26 cellular contexts compared by ENCODE assay signal in the genomic region with DNA sequence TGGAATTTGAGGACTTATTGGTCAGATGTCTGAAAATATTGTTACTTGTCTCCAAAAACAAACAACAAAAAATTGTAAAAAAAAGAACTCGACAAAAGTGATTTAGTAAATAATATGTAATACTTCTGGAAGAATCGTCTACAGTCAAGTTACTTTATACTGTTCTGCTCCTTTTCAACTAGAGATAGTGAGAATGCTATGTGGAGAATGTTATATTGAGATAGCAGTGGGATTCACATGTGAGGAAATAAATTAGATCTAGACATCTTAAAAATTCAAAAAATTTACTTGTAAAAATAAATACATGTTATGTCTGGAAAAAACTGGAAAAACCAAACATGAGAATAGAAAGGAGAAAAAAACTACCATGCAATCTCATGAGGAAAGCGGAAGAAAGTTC.
DNase-seq lines count a peak whose midpoint lies in the region; ATAC-seq, FAIRE-seq and TF ChIP-seq lines count a peak whose summit lies in the region.
"Had no signal": no experiment of that assay in that cellular context is flagged by ENCODE, and none has a peak within 500 bp of the region (broad histone marks: within the 10 kb centered on the region; RNA-seq: fewer than 3 reads in every experiment).

No MANE protein-coding gene starts in this region.

- H3K36me3 ChIP-seq in SK-N-SH (replicated peaks in 1 of 2; ENCODE audit: control insufficient read depth in 1 of 2, insufficient read depth in 2 of 2, low read length in 1 of 2), result no peaks in the 10 kb centered on the region
- H3K36me3 ChIP-seq in vagina, result peaks cover 0 to 42% of the 10 kb centered on the region in 2 donors

- no peaks in the 10 kb centered on the region for H3K9me3 Mint-ChIP-seq in mesothelial cell of epicardium
- H3K9me3 Mint-ChIP-seq in activated T-helper 2 cell treated with anti-CD3 and anti-CD28 coated beads, Interferon-gamma antibody, Interleukin-2, Interleukin-4, amounts not matched to agents 10 μg/mL and 5 μg/mL and 100 μg/mL, durations not matched to agents 14 hours and 24 hours and 36 hours, result no peaks in the 10 kb centered on the region
- H3K9me3 Mint-ChIP-seq: CD4-positive, CD25-positive, alpha-beta regulatory T cell; CD8-positive, alpha-beta T cell had no signal

- no peak overlapping the region for H3K4me2 ChIP-seq in SK-N-SH
- H3K4me2 ChIP-seq: BLaER1 had no signal

- TF ChIP-seq POLR2A in vagina (IDR thresholded peaks at IDR 0.05), result no peak

- no peaks in the 10 kb centered on the region for H3K27me3 Mint-ChIP-seq in mesothelial cell of epicardium (ENCODE audit: low read depth)
- H3K27me3 Mint-ChIP-seq in activated T-helper 2 cell treated with anti-CD3 and anti-CD28 coated beads, Interferon-gamma antibody, Interleukin-2, Interleukin-4, amounts not matched to agents 10 μg/mL and 5 μg/mL and 100 μg/mL, durations not matched to agents 14 hours and 24 hours and 36 hours (ENCODE audit: low read depth), result no peaks in the 10 kb centered on the region
- H3K27me3 Mint-ChIP-seq: B cell; CD4-positive, CD25-positive, alpha-beta regulatory T cell had no signal

- intact Hi-C loops in activated T-helper 2 cell treated with anti-CD3 and anti-CD28 coated beads, Interferon-gamma antibody, Interleukin-2, Interleukin-4, amounts not matched to agents 10 μg/mL and 5 μg/mL and 100 μg/mL, durations not matched to agents 14 hours and 24 hours and 36 hours (cut with micrococcal nuclease), result no loop called here
- intact Hi-C loops in vagina (cut with DNase I), result no loop called here

- H3K27ac Mint-ChIP-seq in mesothelial cell of epicardium, result peak overlapping the region; percentile 94
- no peak overlapping the region for H3K27ac Mint-ChIP-seq in activated T-helper 2 cell treated with anti-CD3 and anti-CD28 coated beads, Interferon-gamma antibody, Interleukin-2, Interleukin-4, amounts not matched to agents 10 μg/mL and 5 μg/mL and 100 μg/mL, durations not matched to agents 14 hours and 24 hours and 36 hours
- H3K27ac Mint-ChIP-seq: B cell; CD4-positive, CD25-positive, alpha-beta regulatory T cell; CD8-positive, alpha-beta T cell had no signal

- H3K4me3 ChIP-seq in SK-N-SH (ENCODE audit: low read depth in 2 of 2, low read length in 1 of 2), result no peak overlapping the region
- H3K4me3 ChIP-seq in vagina, result no peak overlapping the region
- H3K4me3 ChIP-seq: BLaER1, GM12878, GM23248 had no signal

- H3K27ac ChIP-seq in SK-N-SH (ENCODE audit: low read depth in 2 of 2, low read length in 1 of 2), result no peak overlapping the region
- no peak overlapping the region for H3K27ac ChIP-seq in vagina
- H3K27ac ChIP-seq: 22Rv1, BLaER1, C4-2B, GM23248 had no signal

- no peaks in the 10 kb centered on the region for H3K9me2 ChIP-seq in SK-N-SH

- no peak overlapping the region for H3K4me3 Mint-ChIP-seq in mesothelial cell of epicardium
- no peak overlapping the region for H3K4me3 Mint-ChIP-seq in activated T-helper 2 cell treated with anti-CD3 and anti-CD28 coated beads, Interferon-gamma antibody, Interleukin-2, Interleukin-4, amounts not matched to agents 10 μg/mL and 5 μg/mL and 100 μg/mL, durations not matched to agents 14 hours and 24 hours and 36 hours (ENCODE audit: low read depth)
- H3K4me3 Mint-ChIP-seq: B cell; CD4-positive, CD25-positive, alpha-beta regulatory T cell; CD8-positive, alpha-beta T cell had no signal

- H4K20me1 ChIP-seq in SK-N-SH (ENCODE audit: insufficient read depth), result no peaks in the 10 kb centered on the region
- H4K20me1 ChIP-seq: BLaER1 had no signal

- no peak overlapping the region for H3K9ac ChIP-seq in SK-N-SH
- H3K9ac ChIP-seq: BLaER1, GM23248 had no signal

- WGBS in SK-N-SH (ENCODE audit: low lambda C conversion rate), result 90% methylated on average over 3 of the region's 3 CpGs

- H3F3A ChIP-seq in SK-N-SH (replicated peaks; ENCODE audit: insufficient read depth), result no peaks in the 10 kb centered on the region

- ATAC-seq in SK-N-SH treated with all-trans-retinoic acid at 6 μM for 48 hours, result no peak
- ATAC-seq: CD8-positive, alpha-beta T cell; GM12878 had no signal

- TF ChIP-seq RAD21 in SK-N-SH (IDR thresholded peaks at IDR 0.05; ENCODE audit: low read length), result no peak

- H2AFZ ChIP-seq in SK-N-SH (ENCODE audit: low read depth), result no peak overlapping the region
- H2AFZ ChIP-seq: GM23248 had no signal

- POLR2A ChIA-PET in SK-N-SH (lab: Yijun Ruan, JAX), result no interaction called here

- no peak for TF ChIP-seq CTCF in SK-N-SH (IDR thresholded peaks at IDR 0.05)
- TF ChIP-seq CTCF in mesothelial cell of epicardium (IDR thresholded peaks at IDR 0.05; ENCODE audit: unreplicated experiment), result no peak
- no peak for TF ChIP-seq CTCF in vagina (IDR thresholded peaks at IDR 0.05)

- H3K9me3 ChIP-seq in SK-N-SH (no peaks in the 10 kb centered on the region), vagina (no peaks in the 10 kb centered on the region)
- H3K9me3 ChIP-seq: BLaER1, Caco-2 had no signal

- H3K36me3 Mint-ChIP-seq in mesothelial cell of epicardium, result peaks cover 15% of the 10 kb centered on the region
- peaks cover 61% of the 10 kb centered on the region for H3K36me3 Mint-ChIP-seq in activated T-helper 2 cell treated with anti-CD3 and anti-CD28 coated beads, Interferon-gamma antibody, Interleukin-2, Interleukin-4, amounts not matched to agents 10 μg/mL and 5 μg/mL and 100 μg/mL, durations not matched to agents 14 hours and 24 hours and 36 hours (ENCODE audit: low read depth)

- H3K4me1 Mint-ChIP-seq in mesothelial cell of epicardium, result peaks cover 11% of the 10 kb centered on the region
- peaks cover 2% of the 10 kb centered on the region for H3K4me1 Mint-ChIP-seq in activated T-helper 2 cell treated with anti-CD3 and anti-CD28 coated beads, Interferon-gamma antibody, Interleukin-2, Interleukin-4, amounts not matched to agents 10 μg/mL and 5 μg/mL and 100 μg/mL, durations not matched to agents 14 hours and 24 hours and 36 hours (ENCODE audit: low read depth)

- CTCF ChIA-PET in SK-N-SH (lab: Yijun Ruan, JAX), result interaction anchor here (1.3 kb wide), 1 partner anchor 80 kb away, joined by 3 read pairs; no protein-coding TSS in a partner anchor

- no peak for TF ChIP-seq EP300 in SK-N-SH (IDR thresholded peaks at IDR 0.05; ENCODE audit: borderline replicate concordance in 1 of 2, low read depth in 1 of 2, low read length in 1 of 2)

- no peak for DNase-seq in SK-N-SH
- DNase-seq in amniotic epithelial cell (ENCODE audit: low read depth), result peak; percentile 54
- no peak for DNase-seq in frontal cortex (ENCODE audit: low spot score in 2 of 2)
- no peak for DNase-seq in mesothelial cell of epicardium (ENCODE audit: low spot score in 2 of 2, unreplicated experiment in 2 of 2)
- DNase-seq in activated T-helper 2 cell treated with anti-CD3 and anti-CD28 coated beads, Interferon-gamma antibody, Interleukin-2, Interleukin-4, amounts not matched to agents 10 μg/mL and 5 μg/mL and 100 μg/mL, durations not matched to agents 14 hours and 24 hours and 36 hours (ENCODE audit: low spot score), result no peak
- DNase-seq in HuH-7.5 (ENCODE audit: low spot score), result no peak
- no peak for DNase-seq in vagina (ENCODE audit: extremely low spot score in 2 of 2)
- DNase-seq: Caco-2; CD4-positive, CD25-positive, alpha-beta regulatory T cell; CD8-positive, alpha-beta T cell; DMS153; DND-41; EL; GDM1; GM23248; H7; HCEC 1CT had no signal

- H3K4me1 ChIP-seq in SK-N-SH (ENCODE audit: control insufficient read depth in 1 of 2, insufficient read depth in 2 of 2, low read depth in 1 of 2, low read length in 1 of 2) (no peaks in the 10 kb centered on the region; a peak in 1 of 4 replicates), vagina (no peaks in the 10 kb centered on the region)
- H3K4me1 ChIP-seq: Caco-2 had no signal

- H3K27me3 ChIP-seq in SK-N-SH (ENCODE audit: insufficient read depth), result no peaks in the 10 kb centered on the region
- H3K27me3 ChIP-seq in vagina, result no peaks in the 10 kb centered on the region
- H3K27me3 ChIP-seq: BLaER1 had no signal

- no peaks in the 10 kb centered on the region for H3K79me2 ChIP-seq in SK-N-SH (ENCODE audit: insufficient read depth)

- peak; percentile 10 for FAIRE-seq in frontal cortex (lab: Jason Lieb, UNC)
- FAIRE-seq: A204.1, GM12878, GM19239, H1 had no signal

TF ChIP-seq in SK-N-SH treated with all-trans-retinoic acid at 6 μM for 48 hours, 23 proteins besides CTCF, POLR2A, EP300 and RAD21:
- no peak for TF ChIP-seq CSDC2 (CRISPR knock-in tag; IDR thresholded peaks at IDR 0.05)
- no peak for TF ChIP-seq ARNTL (CRISPR knock-in tag; IDR thresholded peaks at IDR 0.05; ENCODE audit: borderline replicate concordance, low read depth)
- TF ChIP-seq ZC3H10 (CRISPR knock-in tag; IDR thresholded peaks at IDR 0.05), result no peak
- TF ChIP-seq ISL1 (CRISPR knock-in tag; IDR thresholded peaks at IDR 0.05), result peak; percentile 54

TF ChIP-seq in SK-N-SH, 30 proteins besides CTCF, POLR2A, EP300 and RAD21 (continues in another document):
- TF ChIP-seq EZH2phosphoT487 (IDR thresholded peaks at IDR 0.05; ENCODE audit: borderline replicate concordance, low read depth) (no peak), NRF1 (IDR thresholded peaks at IDR 0.05; ENCODE audit: low read depth, low read length) (no peak), ELF1 (IDR thresholded peaks at IDR 0.05) (no peak), MXI1 (IDR thresholded peaks at IDR 0.05; ENCODE audit: low read depth, low read length) (no peak), CHD2 (IDR thresholded peaks at IDR 0.05; ENCODE audit: low read length, partially characterized antibody) (no peak), NFIC (IDR thresholded peaks at IDR 0.05; ENCODE audit: borderline replicate concordance) (no peak), RFX5 (IDR thresholded peaks at IDR 0.05; ENCODE audit: low read length) (no peak), FOXM1 (IDR thresholded peaks at IDR 0.05; ENCODE audit: low read depth) (no peak), TAF1 (IDR thresholded peaks at IDR 0.05; ENCODE audit: borderline replicate concordance, low read depth, low read length) (no peak), TCF12 (IDR thresholded peaks at IDR 0.05) (no peak), JUND (IDR thresholded peaks at IDR 0.05) (no peak), SMC3 (IDR thresholded peaks at IDR 0.05; ENCODE audit: low read depth, low read length) (no peak)
- TF ChIP-seq, protein P1, sequence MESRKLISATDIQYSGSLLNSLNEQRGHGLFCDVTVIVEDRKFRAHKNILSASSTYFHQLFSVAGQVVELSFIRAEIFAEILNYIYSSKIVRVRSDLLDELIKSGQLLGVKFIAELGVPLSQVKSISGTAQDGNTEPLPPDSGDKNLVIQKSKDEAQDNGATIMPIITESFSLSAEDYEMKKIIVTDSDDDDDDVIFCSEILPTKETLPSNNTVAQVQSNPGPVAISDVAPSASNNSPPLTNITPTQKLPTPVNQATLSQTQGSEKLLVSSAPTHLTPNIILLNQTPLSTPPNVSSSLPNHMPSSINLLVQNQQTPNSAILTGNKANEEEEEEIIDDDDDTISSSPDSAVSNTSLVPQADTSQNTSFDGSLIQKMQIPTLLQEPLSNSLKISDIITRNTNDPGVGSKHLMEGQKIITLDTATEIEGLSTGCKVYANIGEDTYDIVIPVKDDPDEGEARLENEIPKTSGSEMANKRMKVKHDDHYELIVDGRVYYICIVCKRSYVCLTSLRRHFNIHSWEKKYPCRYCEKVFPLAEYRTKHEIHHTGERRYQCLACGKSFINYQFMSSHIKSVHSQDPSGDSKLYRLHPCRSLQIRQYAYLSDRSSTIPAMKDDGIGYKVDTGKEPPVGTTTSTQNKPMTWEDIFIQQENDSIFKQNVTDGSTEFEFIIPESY (IDR thresholded peaks at IDR 0.05; ENCODE audit: borderline replicate concordance, low read depth), result no peak
